19 cellular contexts compared by ENCODE assay signal in the genomic region with DNA sequence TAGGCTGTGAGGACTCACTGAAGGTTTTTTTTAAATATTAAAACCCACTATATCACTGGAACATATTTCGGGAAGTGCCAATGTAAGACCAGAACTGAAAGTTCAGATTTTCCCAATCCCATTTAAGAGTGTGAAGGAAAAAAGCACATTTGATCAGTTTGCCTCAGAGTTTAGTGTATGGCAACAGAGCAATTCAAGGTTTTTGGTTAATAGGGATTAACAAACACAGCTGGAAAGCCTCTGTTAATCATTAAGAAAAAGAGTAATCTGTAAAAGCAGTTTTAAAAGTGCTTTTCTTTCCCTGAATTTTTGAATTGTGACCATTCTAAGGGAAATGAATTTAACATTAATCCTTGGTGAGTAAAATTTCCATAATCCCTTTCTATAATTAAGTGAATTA.
DNase-seq lines count a peak whose midpoint lies in the region; ATAC-seq, FAIRE-seq and TF ChIP-seq lines count a peak whose summit lies in the region.
"Had no signal": no experiment of that assay in that cellular context is flagged by ENCODE, and none has a peak within 500 bp of the region (broad histone marks: within the 10 kb centered on the region; RNA-seq: fewer than 3 reads in every experiment).

No MANE protein-coding gene starts in this region.

- no peaks in the 10 kb centered on the region for H3K27me3 ChIP-seq in HepG2 (ENCODE audit: control insufficient read depth in 1 of 2, insufficient read depth in 2 of 2, low read length in 2 of 2)
- H3K27me3 ChIP-seq in right lobe of liver, result no peaks in the 10 kb centered on the region
- H3K27me3 ChIP-seq in neural progenitor cell, result no peaks in the 10 kb centered on the region
- no peaks in the 10 kb centered on the region for H3K27me3 ChIP-seq in tibial nerve
- H3K27me3 ChIP-seq: Peyer's patch had no signal

- DNase-seq in HepG2 (ENCODE audit: low spot score) (no peak), right lobe of liver (no peak), epithelial cell of proximal tubule (ENCODE audit: low read depth) (no peak), neural progenitor cell (ENCODE audit: low spot score) (peak; percentile 8), type B pancreatic cell (ENCODE audit: extremely low spot score, unreplicated experiment) (no peak), tibial nerve (ENCODE audit: low spot score in 2 of 2) (no peak), putamen (ENCODE audit: low spot score) (no peak)
- DNase-seq: DMS79 treated with DMSO at 0.1 percent for 48 hours, NCI-H1417, NCI-H1930, NCI-H2171 treated with DMSO at 0.1 percent for 48 hours, NCI-H510A treated with DMSO at 0.1 percent for 48 hours, Peyer's patch, Right ventricle myocardium superior had no signal

- H3K27me3 Mint-ChIP-seq in neural progenitor cell (ENCODE audit: insufficient read depth, low read depth), result peaks cover 2% of the 10 kb centered on the region
- no peaks in the 10 kb centered on the region for H3K27me3 Mint-ChIP-seq in type B pancreatic cell

- CTCF ChIA-PET in HepG2 (lab: Yijun Ruan, JAX; ENCODE audit: low intra/inter-chr PET ratio, low total read pairs), result no interaction called here

- no peak for TF ChIP-seq RAD21 in HepG2 (CRISPR knock-in tag; IDR thresholded peaks at IDR 0.05)

- FAIRE-seq in HepG2 (lab: Jason Lieb, UNC), result no peak
- FAIRE-seq: G401.6, GM12891, GM19239 had no signal

- BruUV-seq in HepG2 (replicated peaks; lab: Mats Ljungman, UMichigan), result no TSS peak

- H3K4me3 ChIP-seq in HepG2 (replicated peaks in 1 of 3; ENCODE audit: insufficient read depth in 1 of 3, low read depth in 2 of 3, low read length in 3 of 3) (peak overlapping the region in 1 of 3 experiments; percentile 17; a peak in 1 of 6 replicates), right lobe of liver (no peak overlapping the region), epithelial cell of proximal tubule (ENCODE audit: low read depth, low read length) (peak overlapping the region; percentile 37), neural progenitor cell (no peak overlapping the region), tibial nerve (no peak overlapping the region)
- H3K4me3 ChIP-seq: Peyer's patch had no signal

- no peak for TF ChIP-seq CTCF in HepG2 (CRISPR knock-in tag; IDR thresholded peaks at IDR 0.05)
- no peak for TF ChIP-seq CTCF in right lobe of liver (IDR thresholded peaks at IDR 0.05)
- TF ChIP-seq CTCF in epithelial cell of proximal tubule (conservative IDR thresholded peaks at IDR 0.05; ENCODE audit: low read depth, low read length), result no peak
- TF ChIP-seq CTCF in neural progenitor cell (IDR thresholded peaks at IDR 0.05), result no peak
- no peak for TF ChIP-seq CTCF in type B pancreatic cell (conservative IDR thresholded peaks at IDR 0.05)
- no peak for TF ChIP-seq CTCF in tibial nerve (IDR thresholded peaks at IDR 0.05)

- no peak for TF ChIP-seq EP300 in HepG2 (IDR thresholded peaks at IDR 0.05; ENCODE audit: low read depth in 2 of 2, low read length in 2 of 2)
- TF ChIP-seq EP300 in HepG2 (CRISPR knock-in tag; IDR thresholded peaks at IDR 0.05; ENCODE audit: borderline replicate concordance), result no peak
- TF ChIP-seq EP300 in tibial nerve (IDR thresholded peaks at IDR 0.05), result no peak

- H3F3A ChIP-seq in neural progenitor cell (ENCODE audit: low read depth), result peaks cover 8% of the 10 kb centered on the region

- no peaks in the 10 kb centered on the region for H3K9me3 ChIP-seq in HepG2 (ENCODE audit: low read length)
- H3K9me3 ChIP-seq in right lobe of liver, result no peaks in the 10 kb centered on the region
- no peaks in the 10 kb centered on the region for H3K9me3 ChIP-seq in neural progenitor cell (ENCODE audit: low read depth)
- H3K9me3 ChIP-seq in tibial nerve, result no peaks in the 10 kb centered on the region
- H3K9me3 ChIP-seq: Peyer's patch had no signal

- H3K4me2 ChIP-seq in HepG2 (ENCODE audit: low read depth, low read length), result peak overlapping the region; percentile 10; the same call in 1 of the 2 replicates
- H3K4me2 ChIP-seq in neural progenitor cell, result peak overlapping the region; percentile 33

- H3K9ac ChIP-seq in HepG2 (ENCODE audit: insufficient read depth, low read depth, low read length) (no peak overlapping the region), neural progenitor cell (no peak overlapping the region)

- POLR2A ChIA-PET in HepG2 (lab: Yijun Ruan, JAX), result no interaction called here

- no peaks in the 10 kb centered on the region for H3K9me3 Mint-ChIP-seq in neural progenitor cell
- H3K9me3 Mint-ChIP-seq in type B pancreatic cell, result no peaks in the 10 kb centered on the region

- H2AFZ ChIP-seq in HepG2 (ENCODE audit: low read length), result peak overlapping the region; percentile 85
- no peak overlapping the region for H2AFZ ChIP-seq in neural progenitor cell (replicated peaks)

- 0% methylated on average over 1 of the region's 1 CpG for WGBS in HepG2 (ENCODE audit: low lambda C conversion rate)
- 54% methylated on average over 1 of the region's 1 CpG for WGBS in right lobe of liver (ENCODE audit: insufficient coverage, low coverage, low lambda C conversion rate, missing lambda C conversion rate)
- 74 to 78% methylated on average over 1 of the region's 1 CpG for WGBS in tibial nerve, 2 donors

- no peaks in the 10 kb centered on the region for H3K79me2 ChIP-seq in HepG2 (ENCODE audit: insufficient read depth, low read length)
- no peaks in the 10 kb centered on the region for H3K79me2 ChIP-seq in neural progenitor cell (ENCODE audit: low read depth)

- intact Hi-C loops in HepG2 (cut with micrococcal nuclease; ENCODE audit: unreplicated experiment), result no loop called here
- intact Hi-C loops in right lobe of liver (cut with DNase I), result no loop called here

- TF ChIP-seq POLR2A in HepG2 (IDR thresholded peaks at IDR 0.05; ENCODE audit: insufficient read depth in 1 of 2, low read depth in 2 of 2, low read length in 2 of 2) (no peak), right lobe of liver (IDR thresholded peaks at IDR 0.05) (no peak), tibial nerve (IDR thresholded peaks at IDR 0.05) (no peak)

- H3K27ac ChIP-seq in HepG2 (ENCODE audit: extremely low read length, insufficient read depth, low read length) (no peak overlapping the region), right lobe of liver (no peak overlapping the region), neural progenitor cell (peak overlapping the region; percentile 66), tibial nerve (no peak overlapping the region)
- H3K27ac ChIP-seq: Peyer's patch had no signal

- H3K36me3 Mint-ChIP-seq in neural progenitor cell (no peaks in the 10 kb centered on the region), type B pancreatic cell (no peaks in the 10 kb centered on the region)
- H3K36me3 Mint-ChIP-seq: CD14-positive monocyte had no signal

- in situ Hi-C loops in HepG2 (cut with HindIII; ENCODE audit: extremely low pct_ligation_motif_present, low pct_unique_long_range_greater_than_20kb), result no loop called here

- H4K20me1 ChIP-seq in HepG2 (ENCODE audit: insufficient read depth, low read length) (no peaks in the 10 kb centered on the region), neural progenitor cell (ENCODE audit: low read depth) (no peaks in the 10 kb centered on the region)

- H3K36me3 ChIP-seq in HepG2 (replicated peaks in 1 of 2; ENCODE audit: control insufficient read depth in 1 of 2, insufficient read depth in 2 of 2, low read length in 2 of 2) (no peaks in the 10 kb centered on the region), right lobe of liver (no peaks in the 10 kb centered on the region), neural progenitor cell (no peaks in the 10 kb centered on the region), tibial nerve (no peaks in the 10 kb centered on the region)
- H3K36me3 ChIP-seq: Peyer's patch had no signal

- H3K4me1 ChIP-seq in HepG2 (ENCODE audit: insufficient read depth, low read length) (0 out of 2 replicates have a peak, but pooled peaks cover 8% of the 10 kb centered on the region), right lobe of liver (no peaks in the 10 kb centered on the region), neural progenitor cell (peaks cover 42% of the 10 kb centered on the region), tibial nerve (peaks cover 0 to 7% (median 5%) of the 10 kb centered on the region in 4 donors)
- H3K4me1 ChIP-seq: Peyer's patch had no signal

- H3K4me3 Mint-ChIP-seq in neural progenitor cell (no peak overlapping the region), type B pancreatic cell (peak overlapping the region; percentile 75)
- H3K4me3 Mint-ChIP-seq: CD14-positive monocyte had no signal

- H3K27ac Mint-ChIP-seq in neural progenitor cell, result no peak overlapping the region
- H3K27ac Mint-ChIP-seq in type B pancreatic cell, result no peak overlapping the region
- H3K27ac Mint-ChIP-seq: CD14-positive monocyte had no signal

- H3K4me1 Mint-ChIP-seq in neural progenitor cell (peaks cover 13% of the 10 kb centered on the region), type B pancreatic cell (ENCODE audit: unreplicated experiment) (no peaks in the 10 kb centered on the region)

- ATAC-seq in HepG2 (no peak), right lobe of liver (no peak), HG03571 (IDR thresholded peaks at IDR 0.05; ENCODE audit: unreplicated experiment) (no peak)

TF ChIP-seq in HepG2, 621 proteins besides CTCF, POLR2A, EP300 and RAD21 (continues in another document):
- no peak for TF ChIP-seq YEATS4 (CRISPR knock-in tag; IDR thresholded peaks at IDR 0.05; ENCODE audit: borderline replicate concordance)
- TF ChIP-seq, protein P1, sequence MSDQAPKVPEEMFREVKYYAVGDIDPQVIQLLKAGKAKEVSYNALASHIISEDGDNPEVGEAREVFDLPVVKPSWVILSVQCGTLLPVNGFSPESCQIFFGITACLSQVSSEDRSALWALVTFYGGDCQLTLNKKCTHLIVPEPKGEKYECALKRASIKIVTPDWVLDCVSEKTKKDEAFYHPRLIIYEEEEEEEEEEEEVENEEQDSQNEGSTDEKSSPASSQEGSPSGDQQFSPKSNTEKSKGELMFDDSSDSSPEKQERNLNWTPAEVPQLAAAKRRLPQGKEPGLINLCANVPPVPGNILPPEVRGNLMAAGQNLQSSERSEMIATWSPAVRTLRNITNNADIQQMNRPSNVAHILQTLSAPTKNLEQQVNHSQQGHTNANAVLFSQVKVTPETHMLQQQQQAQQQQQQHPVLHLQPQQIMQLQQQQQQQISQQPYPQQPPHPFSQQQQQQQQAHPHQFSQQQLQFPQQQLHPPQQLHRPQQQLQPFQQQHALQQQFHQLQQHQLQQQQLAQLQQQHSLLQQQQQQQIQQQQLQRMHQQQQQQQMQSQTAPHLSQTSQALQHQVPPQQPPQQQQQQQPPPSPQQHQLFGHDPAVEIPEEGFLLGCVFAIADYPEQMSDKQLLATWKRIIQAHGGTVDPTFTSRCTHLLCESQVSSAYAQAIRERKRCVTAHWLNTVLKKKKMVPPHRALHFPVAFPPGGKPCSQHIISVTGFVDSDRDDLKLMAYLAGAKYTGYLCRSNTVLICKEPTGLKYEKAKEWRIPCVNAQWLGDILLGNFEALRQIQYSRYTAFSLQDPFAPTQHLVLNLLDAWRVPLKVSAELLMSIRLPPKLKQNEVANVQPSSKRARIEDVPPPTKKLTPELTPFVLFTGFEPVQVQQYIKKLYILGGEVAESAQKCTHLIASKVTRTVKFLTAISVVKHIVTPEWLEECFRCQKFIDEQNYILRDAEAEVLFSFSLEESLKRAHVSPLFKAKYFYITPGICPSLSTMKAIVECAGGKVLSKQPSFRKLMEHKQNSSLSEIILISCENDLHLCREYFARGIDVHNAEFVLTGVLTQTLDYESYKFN (CRISPR knock-in tag; conservative IDR thresholded peaks at IDR 0.05), result no peak
- TF ChIP-seq TEAD2 (CRISPR knock-in tag; IDR thresholded peaks at IDR 0.05), result no peak
